8 cellular contexts compared by ENCODE assay signal in the genomic region with DNA sequence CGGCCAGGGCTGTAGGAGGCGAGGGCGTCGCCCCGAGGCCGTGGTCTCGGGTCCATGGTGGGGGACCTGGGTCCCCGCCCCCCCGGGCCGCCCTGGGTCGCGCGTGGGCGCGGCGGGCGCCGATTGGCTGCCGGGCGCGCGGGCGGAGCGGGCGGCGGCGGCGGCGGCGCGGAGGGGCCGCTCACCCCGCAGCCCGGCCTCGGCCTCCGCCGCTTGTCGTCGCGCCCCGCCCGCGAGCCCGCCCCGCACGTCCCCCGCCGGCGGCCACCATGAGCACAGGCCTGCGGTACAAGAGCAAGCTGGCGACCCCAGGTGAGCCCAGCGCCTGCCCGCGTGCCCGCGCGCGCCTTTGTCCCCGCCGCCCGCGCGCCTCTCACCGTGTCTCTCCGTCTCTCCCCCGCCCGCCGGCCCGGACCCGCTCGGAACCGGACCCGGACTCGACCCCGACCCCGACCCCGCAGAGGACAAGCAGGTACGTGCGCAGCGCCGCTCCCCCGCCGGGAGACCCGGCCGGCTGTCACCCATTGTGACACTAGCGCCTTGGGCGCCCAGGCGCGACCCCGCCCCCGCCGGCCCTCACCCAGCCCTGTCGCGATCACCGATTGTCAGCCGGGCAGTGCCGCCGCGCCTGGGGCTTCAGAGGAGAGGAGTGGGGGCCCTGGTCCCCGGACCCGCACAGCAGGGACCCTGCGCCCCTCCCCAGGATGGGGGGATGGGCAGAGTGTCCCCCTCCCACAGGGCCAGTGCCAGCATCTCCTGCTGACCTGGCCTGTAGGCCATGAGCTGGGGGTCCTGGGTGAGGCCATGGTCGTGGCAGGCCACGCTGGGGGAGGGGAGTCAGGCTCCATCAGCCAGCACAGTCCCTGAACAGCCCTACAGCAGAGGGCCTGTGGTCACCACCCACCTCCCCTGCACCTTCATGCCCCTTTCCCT.
DNase-seq lines count a peak whose midpoint lies in the region; ATAC-seq lines count a peak whose summit lies in the region.

SEPTIN5 (plus strand) TSS at position 184 of the 933 bp plus-strand sequence; CDS start at position 270, 86 bp downstream.

- peaks cover 14% of the 10 kb centered on the region for H3K4me1 Mint-ChIP-seq in stimulated activated naive CD8-positive, alpha-beta T cell treated with anti-CD3 and anti-CD28 coated beads, Interleukin-15, amount 100 ng/mL, for 72 hours

- H3K4me3 Mint-ChIP-seq in stimulated activated naive CD8-positive, alpha-beta T cell treated with anti-CD3 and anti-CD28 coated beads, Interleukin-15, amount 100 ng/mL, for 72 hours: peak within 1 kb of the TSS; percentile 68 to 74

- no peaks in the 10 kb centered on the region for H3K9me3 Mint-ChIP-seq in stimulated activated naive CD8-positive, alpha-beta T cell treated with anti-CD3 and anti-CD28 coated beads, Interleukin-15, amount 100 ng/mL, for 72 hours

- DNase-seq in NCI-H2171 treated with DMSO at 0.1 percent for 48 hours (lab: John Stamatoyannopoulos, UW): peak; percentile 14
- DNase-seq in NCI-H2171 (lab: John Stamatoyannopoulos, UW): no peak
- DNase-seq in astrocyte of the hippocampus (ENCODE audit: low read depth, low spot score): peak; percentile 45
- peak; percentile 54 for DNase-seq in iPS-NIHi11 (ENCODE audit: low spot score)
- no peak for DNase-seq in stimulated activated naive CD8-positive, alpha-beta T cell treated with anti-CD3 and anti-CD28 coated beads, Interleukin-15, amount 100 ng/mL, for 72 hours
- no peak for DNase-seq in NOMO-1 treated with DMSO at 0.1 percent for 48 hours (lab: John Stamatoyannopoulos, UW; ENCODE audit: unreplicated experiment)

- H3K27me3 Mint-ChIP-seq in stimulated activated naive CD8-positive, alpha-beta T cell treated with anti-CD3 and anti-CD28 coated beads, Interleukin-15, amount 100 ng/mL, for 72 hours: peaks cover 43% of the 10 kb centered on the region

- ATAC-seq in stimulated activated naive CD8-positive, alpha-beta T cell treated with anti-CD3 and anti-CD28 coated beads, Interleukin-15, amount 100 ng/mL, for 72 hours: peak; percentile 11
- ATAC-seq in GM18861 (IDR thresholded peaks at IDR 0.05; ENCODE audit: unreplicated experiment) (no peak), HG02623 (IDR thresholded peaks at IDR 0.05; ENCODE audit: unreplicated experiment) (no peak)

- peak within 1 kb of the TSS in 1 of 2 donors; percentile 42 for H3K27ac Mint-ChIP-seq in stimulated activated naive CD8-positive, alpha-beta T cell treated with anti-CD3 and anti-CD28 coated beads, Interleukin-15, amount 100 ng/mL, for 72 hours

Comparison
In these comparisons a context has a peak if more than half of its experiments do, and no peak if none do; other contexts are left out.
1. DNase-seq: peak in NCI-H2171 treated with DMSO at 0.1 percent for 48 hours (single experiment), astrocyte of the hippocampus (single experiment) and iPS-NIHi11 (single experiment); none in NCI-H2171 (single experiment), stimulated activated naive CD8-positive, alpha-beta T cell treated with anti-CD3 and anti-CD28 coated beads, Interleukin-15, amount 100 ng/mL, for 72 hours (0 of 2) and NOMO-1 treated with DMSO at 0.1 percent for 48 hours (single experiment).